8 cellular contexts compared by ENCODE assay signal in the genomic region with DNA sequence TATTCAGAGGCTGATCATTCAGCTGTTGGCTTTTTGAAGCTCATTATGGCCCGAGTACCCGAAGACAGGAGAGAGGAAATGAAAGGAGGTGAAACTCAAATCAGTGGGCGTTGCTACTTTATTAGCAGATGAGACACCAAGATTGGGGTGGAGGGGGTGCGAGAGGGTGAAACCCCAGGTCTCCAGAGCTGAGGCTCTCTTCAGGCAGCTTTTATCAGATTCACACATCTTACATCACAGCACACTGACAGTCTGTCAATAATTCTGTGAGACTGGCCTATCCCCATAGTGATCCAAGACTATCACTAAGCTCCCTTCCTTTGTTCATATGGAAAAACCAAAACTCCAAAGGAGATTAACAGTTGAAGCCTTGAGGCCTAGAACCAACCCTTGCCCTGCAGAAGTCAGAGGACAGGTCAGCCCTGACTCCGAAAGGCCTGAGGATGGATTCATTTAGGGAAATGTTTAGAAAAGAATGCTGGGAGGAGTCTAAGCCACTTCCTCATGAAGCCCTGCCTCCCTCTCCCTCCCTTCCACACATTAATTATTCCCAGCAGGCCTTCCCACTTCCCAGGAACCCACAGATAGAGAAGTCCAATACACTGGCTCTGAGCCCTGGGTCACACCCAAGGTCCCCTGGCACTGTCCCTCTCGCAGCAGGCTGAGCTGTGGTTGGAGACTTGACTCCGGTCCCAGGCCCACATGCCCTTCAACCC. TPM values are rescaled to one million over a fixed set of nuclear protein-coding genes. Genes with fewer than 3 reads are reported as not detected.
A peak's percentile ranks its signal among the peaks of the same experiment; 100 is the strongest.
DNase-seq lines count a peak whose midpoint lies in the region; TF ChIP-seq lines count a peak whose summit lies in the region.

No MANE protein-coding gene starts in this region.

- H3K36me3 Mint-ChIP-seq in neural crest cell (ENCODE audit: low read depth) = peaks cover 10% of the 10 kb centered on the region

- H3K27ac Mint-ChIP-seq in neural crest cell (ENCODE audit: unreplicated experiment) = peak overlapping the region; percentile 9

- TF ChIP-seq CTCF in GM06990 (IDR thresholded peaks at IDR 0.05; ENCODE audit: insufficient read depth, low read length, poor library complexity, severe bottlenecking) (no peak), neural crest cell (conservative IDR thresholded peaks at IDR 0.05) (no peak)

- no peak overlapping the region for H3K4me3 Mint-ChIP-seq in neural crest cell

- no peaks in the 10 kb centered on the region for H3K9me3 Mint-ChIP-seq in neural crest cell

- H3K27me3 ChIP-seq in GM06990 (replicated peaks; ENCODE audit: control insufficient read depth, insufficient read depth, low read length) = no peaks in the 10 kb centered on the region

- H3K4me1 Mint-ChIP-seq in neural crest cell = peaks cover 29% of the 10 kb centered on the region

- no peak overlapping the region for H3K4me3 ChIP-seq in GM06990 (replicated peaks; ENCODE audit: low read depth, low read length)

- no peaks in the 10 kb centered on the region for H3K27me3 Mint-ChIP-seq in neural crest cell (ENCODE audit: low read depth)

- H3K36me3 ChIP-seq in GM06990 (ENCODE audit: control insufficient read depth, insufficient read depth, low read length) = no peaks in the 10 kb centered on the region

- DNase-seq in GM06990 (ENCODE audit: extremely low read depth, insufficient read length) (peak; percentile 47), M059J (ENCODE audit: low read depth) (peak; percentile 54), neural crest cell (ENCODE audit: low read depth, low spot score) (no peak), islet precursor cell (no peak), NCI-H82 treated with DMSO at 0.1 percent for 48 hours (lab: John Stamatoyannopoulos, UW; ENCODE audit: unreplicated experiment) (no peak), DMS79 (lab: John Stamatoyannopoulos, UW) (no peak), NCI-H2227 treated with DMSO at 0.1 percent for 48 hours (lab: John Stamatoyannopoulos, UW) (no peak)
- peak; percentile 58 for DNase-seq in central memory CD4-positive, alpha-beta T cell

RNA-seq across cellular contexts. Expression of a gene that starts 23.2 kb away (rescaled TPM):
- 6.2 and 8.5 TPM in 2 replicates for total RNA-seq in M059J (2014; rRNA removed; shearing (Covaris generic))
- total RNA-seq in neural crest cell = 12.4 and 14.0 TPM in 2 replicates

Comparison
In these comparisons a context has a peak if more than half of its experiments do, and no peak if none do; other contexts are left out.
1. DNase-seq: peak in GM06990 (single experiment), M059J (single experiment) and central memory CD4-positive, alpha-beta T cell (single experiment); none in neural crest cell (single experiment), islet precursor cell (single experiment), NCI-H82 treated with DMSO at 0.1 percent for 48 hours (single experiment), DMS79 (single experiment) and NCI-H2227 treated with DMSO at 0.1 percent for 48 hours (single experiment).